In the genomic region with DNA sequence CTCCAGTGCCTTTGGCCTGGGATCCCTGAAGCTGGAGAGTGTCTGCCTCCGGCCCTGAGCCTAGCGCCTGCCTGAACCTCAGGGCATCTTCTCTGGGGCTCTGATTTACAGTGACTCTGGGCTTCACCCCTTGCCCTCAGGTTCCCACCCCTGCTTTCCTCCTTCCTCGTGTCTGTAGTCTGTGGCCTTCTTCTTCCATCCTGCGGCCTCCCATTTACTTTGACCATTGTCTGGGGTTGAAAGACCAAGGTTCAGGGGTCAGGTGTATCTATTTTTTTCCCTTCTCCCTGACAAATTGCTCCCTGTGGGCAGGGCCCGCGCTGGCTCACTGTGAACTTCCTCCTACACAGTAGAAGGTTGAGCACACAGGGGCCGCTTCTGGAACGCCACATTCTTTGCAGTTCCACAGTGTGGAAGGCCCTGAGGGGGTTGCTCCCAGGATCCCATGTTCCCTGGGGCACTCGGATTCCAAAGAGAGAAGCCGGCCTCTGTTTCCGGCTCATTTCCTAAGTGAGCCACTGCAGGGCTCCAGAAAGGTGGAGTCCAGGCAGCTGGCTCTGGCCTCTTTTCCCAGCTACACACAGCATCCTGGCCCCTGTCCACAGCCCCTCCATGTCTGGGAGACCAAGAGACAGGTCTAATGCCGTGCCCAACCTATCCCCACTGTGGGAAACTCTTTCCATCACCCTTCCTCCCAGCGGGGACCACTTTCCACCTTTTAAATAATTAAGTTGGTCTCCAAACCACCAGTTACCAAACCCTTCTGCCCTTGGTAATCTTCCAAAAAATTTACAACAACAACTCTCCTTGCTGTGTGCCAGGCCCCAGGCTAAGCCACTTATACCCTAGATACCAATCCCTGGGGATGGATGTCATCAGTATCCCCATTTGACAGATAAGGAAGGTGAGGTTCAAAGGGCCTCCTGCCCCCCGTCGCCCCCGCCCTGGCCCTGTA, we compare ENCODE assay signal across 1 cellular context.
TF ChIP-seq lines count a peak whose summit lies in the region.

No MANE protein-coding gene starts in this region.

TF ChIP-seq in HepG2, 621 proteins besides CTCF, POLR2A, EP300 and RAD21 (continues in another document):
- no peak for TF ChIP-seq NBN (conservative IDR thresholded peaks at IDR 0.05)
- TF ChIP-seq ZNF788 (CRISPR knock-in tag; IDR thresholded peaks at IDR 0.05; ENCODE audit: borderline replicate concordance): peak; percentile 69; the same call in 1 of the 2 replicates
- TF ChIP-seq CHD4 (IDR thresholded peaks at IDR 0.05; ENCODE audit: borderline replicate concordance, low read length): no peak
- no peak for TF ChIP-seq SALL2 (CRISPR knock-in tag; IDR thresholded peaks at IDR 0.05)
- TF ChIP-seq SCMH1 (CRISPR knock-in tag; IDR thresholded peaks at IDR 0.05; ENCODE audit: borderline replicate concordance): no peak
- peak; percentile 42; the same call in 1 of the 2 replicates for TF ChIP-seq KDM6A (CRISPR knock-in tag; IDR thresholded peaks at IDR 0.05; ENCODE audit: low read depth)
- 0 out of 2 replicates have a peak, but pooled peaks have one; percentile 59 for TF ChIP-seq MTERF4 (CRISPR knock-in tag; IDR thresholded peaks at IDR 0.05)
- TF ChIP-seq, protein P1, sequence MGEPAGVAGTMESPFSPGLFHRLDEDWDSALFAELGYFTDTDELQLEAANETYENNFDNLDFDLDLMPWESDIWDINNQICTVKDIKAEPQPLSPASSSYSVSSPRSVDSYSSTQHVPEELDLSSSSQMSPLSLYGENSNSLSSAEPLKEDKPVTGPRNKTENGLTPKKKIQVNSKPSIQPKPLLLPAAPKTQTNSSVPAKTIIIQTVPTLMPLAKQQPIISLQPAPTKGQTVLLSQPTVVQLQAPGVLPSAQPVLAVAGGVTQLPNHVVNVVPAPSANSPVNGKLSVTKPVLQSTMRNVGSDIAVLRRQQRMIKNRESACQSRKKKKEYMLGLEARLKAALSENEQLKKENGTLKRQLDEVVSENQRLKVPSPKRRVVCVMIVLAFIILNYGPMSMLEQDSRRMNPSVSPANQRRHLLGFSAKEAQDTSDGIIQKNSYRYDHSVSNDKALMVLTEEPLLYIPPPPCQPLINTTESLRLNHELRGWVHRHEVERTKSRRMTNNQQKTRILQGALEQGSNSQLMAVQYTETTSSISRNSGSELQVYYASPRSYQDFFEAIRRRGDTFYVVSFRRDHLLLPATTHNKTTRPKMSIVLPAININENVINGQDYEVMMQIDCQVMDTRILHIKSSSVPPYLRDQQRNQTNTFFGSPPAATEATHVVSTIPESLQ (CRISPR knock-in tag; conservative IDR thresholded peaks at IDR 0.05): no peak
- TF ChIP-seq CHCHD3 (CRISPR knock-in tag; IDR thresholded peaks at IDR 0.05): no peak
- TF ChIP-seq, protein P2, sequence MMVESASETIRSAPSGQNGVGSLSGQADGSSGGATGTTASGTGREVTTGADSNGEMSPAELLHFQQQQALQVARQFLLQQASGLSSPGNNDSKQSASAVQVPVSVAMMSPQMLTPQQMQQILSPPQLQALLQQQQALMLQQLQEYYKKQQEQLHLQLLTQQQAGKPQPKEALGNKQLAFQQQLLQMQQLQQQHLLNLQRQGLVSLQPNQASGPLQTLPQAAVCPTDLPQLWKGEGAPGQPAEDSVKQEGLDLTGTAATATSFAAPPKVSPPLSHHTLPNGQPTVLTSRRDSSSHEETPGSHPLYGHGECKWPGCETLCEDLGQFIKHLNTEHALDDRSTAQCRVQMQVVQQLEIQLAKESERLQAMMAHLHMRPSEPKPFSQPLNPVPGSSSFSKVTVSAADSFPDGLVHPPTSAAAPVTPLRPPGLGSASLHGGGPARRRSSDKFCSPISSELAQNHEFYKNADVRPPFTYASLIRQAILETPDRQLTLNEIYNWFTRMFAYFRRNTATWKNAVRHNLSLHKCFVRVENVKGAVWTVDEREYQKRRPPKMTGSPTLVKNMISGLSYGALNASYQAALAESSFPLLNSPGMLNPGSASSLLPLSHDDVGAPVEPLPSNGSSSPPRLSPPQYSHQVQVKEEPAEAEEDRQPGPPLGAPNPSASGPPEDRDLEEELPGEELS (CRISPR knock-in tag; IDR thresholded peaks at IDR 0.05): no peak; the same call in 1 of the 2 replicates
- no peak for TF ChIP-seq ERF (CRISPR knock-in tag; IDR thresholded peaks at IDR 0.05)
- no peak for TF ChIP-seq SP140L (CRISPR knock-in tag; IDR thresholded peaks at IDR 0.05; ENCODE audit: borderline replicate concordance)
- TF ChIP-seq GZF1 (CRISPR knock-in tag; IDR thresholded peaks at IDR 0.05): no peak
- TF ChIP-seq ZNF780A (CRISPR knock-in tag; IDR thresholded peaks at IDR 0.05): no peak
- no peak for TF ChIP-seq MAFG (CRISPR knock-in tag; IDR thresholded peaks at IDR 0.05)
- TF ChIP-seq, protein P3, sequence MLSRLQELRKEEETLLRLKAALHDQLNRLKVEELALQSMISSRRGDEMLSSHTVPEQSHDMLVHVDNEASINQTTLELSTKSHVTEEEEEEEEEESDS (CRISPR knock-in tag; IDR thresholded peaks at IDR 0.05; ENCODE audit: borderline replicate concordance): no peak
- TF ChIP-seq, protein P4, sequence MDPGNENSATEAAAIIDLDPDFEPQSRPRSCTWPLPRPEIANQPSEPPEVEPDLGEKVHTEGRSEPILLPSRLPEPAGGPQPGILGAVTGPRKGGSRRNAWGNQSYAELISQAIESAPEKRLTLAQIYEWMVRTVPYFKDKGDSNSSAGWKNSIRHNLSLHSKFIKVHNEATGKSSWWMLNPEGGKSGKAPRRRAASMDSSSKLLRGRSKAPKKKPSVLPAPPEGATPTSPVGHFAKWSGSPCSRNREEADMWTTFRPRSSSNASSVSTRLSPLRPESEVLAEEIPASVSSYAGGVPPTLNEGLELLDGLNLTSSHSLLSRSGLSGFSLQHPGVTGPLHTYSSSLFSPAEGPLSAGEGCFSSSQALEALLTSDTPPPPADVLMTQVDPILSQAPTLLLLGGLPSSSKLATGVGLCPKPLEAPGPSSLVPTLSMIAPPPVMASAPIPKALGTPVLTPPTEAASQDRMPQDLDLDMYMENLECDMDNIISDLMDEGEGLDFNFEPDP (CRISPR knock-in tag; conservative IDR thresholded peaks at IDR 0.05): no peak
- no peak for TF ChIP-seq ZNF24 (IDR thresholded peaks at IDR 0.05)
- no peak for TF ChIP-seq CC2D1A (CRISPR knock-in tag; IDR thresholded peaks at IDR 0.05)
- TF ChIP-seq E2F1 (CRISPR knock-in tag; IDR thresholded peaks at IDR 0.05): no peak
- no peak for TF ChIP-seq ZNF33B (CRISPR knock-in tag; IDR thresholded peaks at IDR 0.05)
- no peak for TF ChIP-seq REST (IDR thresholded peaks at IDR 0.05; ENCODE audit: borderline replicate concordance in 1 of 2, low read depth in 1 of 2, low read length in 2 of 2)
- TF ChIP-seq, protein P5, sequence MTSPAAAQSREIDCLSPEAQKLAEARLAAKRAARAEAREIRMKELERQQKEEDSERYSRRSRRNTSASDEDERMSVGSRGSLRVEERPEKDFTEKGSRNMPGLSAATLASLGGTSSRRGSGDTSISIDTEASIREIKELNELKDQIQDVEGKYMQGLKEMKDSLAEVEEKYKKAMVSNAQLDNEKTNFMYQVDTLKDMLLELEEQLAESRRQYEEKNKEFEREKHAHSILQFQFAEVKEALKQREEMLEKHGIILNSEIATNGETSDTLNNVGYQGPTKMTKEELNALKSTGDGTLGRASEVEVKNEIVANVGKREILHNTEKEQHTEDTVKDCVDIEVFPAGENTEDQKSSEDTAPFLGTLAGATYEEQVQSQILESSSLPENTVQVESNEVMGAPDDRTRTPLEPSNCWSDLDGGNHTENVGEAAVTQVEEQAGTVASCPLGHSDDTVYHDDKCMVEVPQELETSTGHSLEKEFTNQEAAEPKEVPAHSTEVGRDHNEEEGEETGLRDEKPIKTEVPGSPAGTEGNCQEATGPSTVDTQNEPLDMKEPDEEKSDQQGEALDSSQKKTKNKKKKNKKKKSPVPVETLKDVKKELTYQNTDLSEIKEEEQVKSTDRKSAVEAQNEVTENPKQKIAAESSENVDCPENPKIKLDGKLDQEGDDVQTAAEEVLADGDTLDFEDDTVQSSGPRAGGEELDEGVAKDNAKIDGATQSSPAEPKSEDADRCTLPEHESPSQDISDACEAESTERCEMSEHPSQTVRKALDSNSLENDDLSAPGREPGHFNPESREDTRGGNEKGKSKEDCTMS (CRISPR knock-in tag; conservative IDR thresholded peaks at IDR 0.05): no peak
- no peak for TF ChIP-seq ZNF792 (CRISPR knock-in tag; IDR thresholded peaks at IDR 0.05)
- TF ChIP-seq SNAI1 (CRISPR knock-in tag; IDR thresholded peaks at IDR 0.05; ENCODE audit: borderline replicate concordance): no peak
- TF ChIP-seq, protein P6, sequence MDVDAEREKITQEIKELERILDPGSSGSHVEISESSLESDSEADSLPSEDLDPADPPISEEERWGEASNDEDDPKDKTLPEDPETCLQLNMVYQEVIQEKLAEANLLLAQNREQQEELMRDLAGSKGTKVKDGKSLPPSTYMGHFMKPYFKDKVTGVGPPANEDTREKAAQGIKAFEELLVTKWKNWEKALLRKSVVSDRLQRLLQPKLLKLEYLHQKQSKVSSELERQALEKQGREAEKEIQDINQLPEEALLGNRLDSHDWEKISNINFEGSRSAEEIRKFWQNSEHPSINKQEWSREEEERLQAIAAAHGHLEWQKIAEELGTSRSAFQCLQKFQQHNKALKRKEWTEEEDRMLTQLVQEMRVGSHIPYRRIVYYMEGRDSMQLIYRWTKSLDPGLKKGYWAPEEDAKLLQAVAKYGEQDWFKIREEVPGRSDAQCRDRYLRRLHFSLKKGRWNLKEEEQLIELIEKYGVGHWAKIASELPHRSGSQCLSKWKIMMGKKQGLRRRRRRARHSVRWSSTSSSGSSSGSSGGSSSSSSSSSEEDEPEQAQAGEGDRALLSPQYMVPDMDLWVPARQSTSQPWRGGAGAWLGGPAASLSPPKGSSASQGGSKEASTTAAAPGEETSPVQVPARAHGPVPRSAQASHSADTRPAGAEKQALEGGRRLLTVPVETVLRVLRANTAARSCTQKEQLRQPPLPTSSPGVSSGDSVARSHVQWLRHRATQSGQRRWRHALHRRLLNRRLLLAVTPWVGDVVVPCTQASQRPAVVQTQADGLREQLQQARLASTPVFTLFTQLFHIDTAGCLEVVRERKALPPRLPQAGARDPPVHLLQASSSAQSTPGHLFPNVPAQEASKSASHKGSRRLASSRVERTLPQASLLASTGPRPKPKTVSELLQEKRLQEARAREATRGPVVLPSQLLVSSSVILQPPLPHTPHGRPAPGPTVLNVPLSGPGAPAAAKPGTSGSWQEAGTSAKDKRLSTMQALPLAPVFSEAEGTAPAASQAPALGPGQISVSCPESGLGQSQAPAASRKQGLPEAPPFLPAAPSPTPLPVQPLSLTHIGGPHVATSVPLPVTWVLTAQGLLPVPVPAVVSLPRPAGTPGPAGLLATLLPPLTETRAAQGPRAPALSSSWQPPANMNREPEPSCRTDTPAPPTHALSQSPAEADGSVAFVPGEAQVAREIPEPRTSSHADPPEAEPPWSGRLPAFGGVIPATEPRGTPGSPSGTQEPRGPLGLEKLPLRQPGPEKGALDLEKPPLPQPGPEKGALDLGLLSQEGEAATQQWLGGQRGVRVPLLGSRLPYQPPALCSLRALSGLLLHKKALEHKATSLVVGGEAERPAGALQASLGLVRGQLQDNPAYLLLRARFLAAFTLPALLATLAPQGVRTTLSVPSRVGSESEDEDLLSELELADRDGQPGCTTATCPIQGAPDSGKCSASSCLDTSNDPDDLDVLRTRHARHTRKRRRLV (CRISPR knock-in tag; IDR thresholded peaks at IDR 0.05): no peak
- no peak for TF ChIP-seq XBP1 (CRISPR knock-in tag; IDR thresholded peaks at IDR 0.05)
- no peak for TF ChIP-seq ZNF235 (CRISPR knock-in tag; IDR thresholded peaks at IDR 0.05; ENCODE audit: borderline replicate concordance)
- TF ChIP-seq IKZF4 (CRISPR knock-in tag; IDR thresholded peaks at IDR 0.05; ENCODE audit: borderline replicate concordance, low read depth, not compliant biosample characterization): no peak
- peak; percentile 46; the same call in 1 of the 2 replicates for TF ChIP-seq KAT8 (CRISPR knock-in tag; IDR thresholded peaks at IDR 0.05)
